1 cellular context compared by ENCODE assay signal in the genomic region with DNA sequence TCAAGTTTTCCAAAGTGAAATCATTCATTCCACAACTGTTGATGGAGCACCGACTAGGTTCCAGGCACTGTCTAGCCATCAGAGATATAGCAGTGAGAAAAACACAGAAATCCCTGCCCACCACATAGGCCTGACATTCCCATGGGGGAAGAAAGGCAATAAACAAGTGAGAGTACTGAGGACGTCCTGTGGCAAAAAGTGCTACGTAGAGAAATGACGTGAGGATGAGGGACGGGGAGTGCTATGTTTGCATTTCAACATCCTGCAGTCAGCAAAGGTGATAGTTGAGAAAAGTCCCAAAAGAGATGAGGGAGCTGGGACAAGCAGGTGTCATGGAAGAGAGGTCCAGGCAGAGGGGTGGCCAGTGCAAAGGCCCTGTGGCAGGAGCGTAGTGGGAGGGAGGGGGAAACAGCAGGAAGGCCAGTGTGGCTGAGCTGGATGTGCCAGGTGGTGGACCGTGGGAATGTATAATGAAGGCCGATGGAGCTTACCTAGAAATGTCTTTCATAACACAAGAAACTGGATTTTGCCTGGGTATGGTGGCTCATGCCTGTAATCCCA.
TF ChIP-seq lines count a peak whose summit lies in the region.

No MANE protein-coding gene starts in this region.

TF ChIP-seq in HepG2, 621 proteins besides CTCF, POLR2A, EP300 and RAD21:
- TF ChIP-seq RNF2 (conservative IDR thresholded peaks at IDR 0.05; ENCODE audit: low read depth) = no peak
- TF ChIP-seq, protein P1, sequence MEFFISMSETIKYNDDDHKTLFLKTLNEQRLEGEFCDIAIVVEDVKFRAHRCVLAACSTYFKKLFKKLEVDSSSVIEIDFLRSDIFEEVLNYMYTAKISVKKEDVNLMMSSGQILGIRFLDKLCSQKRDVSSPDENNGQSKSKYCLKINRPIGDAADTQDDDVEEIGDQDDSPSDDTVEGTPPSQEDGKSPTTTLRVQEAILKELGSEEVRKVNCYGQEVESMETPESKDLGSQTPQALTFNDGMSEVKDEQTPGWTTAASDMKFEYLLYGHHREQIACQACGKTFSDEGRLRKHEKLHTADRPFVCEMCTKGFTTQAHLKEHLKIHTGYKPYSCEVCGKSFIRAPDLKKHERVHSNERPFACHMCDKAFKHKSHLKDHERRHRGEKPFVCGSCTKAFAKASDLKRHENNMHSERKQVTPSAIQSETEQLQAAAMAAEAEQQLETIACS (CRISPR knock-in tag; IDR thresholded peaks at IDR 0.05) = no peak
- no peak for TF ChIP-seq ZFAT (CRISPR knock-in tag; conservative IDR thresholded peaks at IDR 0.05)
- TF ChIP-seq ZMYM3 (CRISPR knock-in tag; IDR thresholded peaks at IDR 0.05) = peak; percentile 22; the same call in 1 of the 2 replicates
- TF ChIP-seq FOXA1 (IDR thresholded peaks at IDR 0.05) = no peak
- peak; percentile 43; the same call in 1 of the 2 replicates for TF ChIP-seq FOXA1 (CRISPR knock-in tag; IDR thresholded peaks at IDR 0.05)
- TF ChIP-seq, protein P2, sequence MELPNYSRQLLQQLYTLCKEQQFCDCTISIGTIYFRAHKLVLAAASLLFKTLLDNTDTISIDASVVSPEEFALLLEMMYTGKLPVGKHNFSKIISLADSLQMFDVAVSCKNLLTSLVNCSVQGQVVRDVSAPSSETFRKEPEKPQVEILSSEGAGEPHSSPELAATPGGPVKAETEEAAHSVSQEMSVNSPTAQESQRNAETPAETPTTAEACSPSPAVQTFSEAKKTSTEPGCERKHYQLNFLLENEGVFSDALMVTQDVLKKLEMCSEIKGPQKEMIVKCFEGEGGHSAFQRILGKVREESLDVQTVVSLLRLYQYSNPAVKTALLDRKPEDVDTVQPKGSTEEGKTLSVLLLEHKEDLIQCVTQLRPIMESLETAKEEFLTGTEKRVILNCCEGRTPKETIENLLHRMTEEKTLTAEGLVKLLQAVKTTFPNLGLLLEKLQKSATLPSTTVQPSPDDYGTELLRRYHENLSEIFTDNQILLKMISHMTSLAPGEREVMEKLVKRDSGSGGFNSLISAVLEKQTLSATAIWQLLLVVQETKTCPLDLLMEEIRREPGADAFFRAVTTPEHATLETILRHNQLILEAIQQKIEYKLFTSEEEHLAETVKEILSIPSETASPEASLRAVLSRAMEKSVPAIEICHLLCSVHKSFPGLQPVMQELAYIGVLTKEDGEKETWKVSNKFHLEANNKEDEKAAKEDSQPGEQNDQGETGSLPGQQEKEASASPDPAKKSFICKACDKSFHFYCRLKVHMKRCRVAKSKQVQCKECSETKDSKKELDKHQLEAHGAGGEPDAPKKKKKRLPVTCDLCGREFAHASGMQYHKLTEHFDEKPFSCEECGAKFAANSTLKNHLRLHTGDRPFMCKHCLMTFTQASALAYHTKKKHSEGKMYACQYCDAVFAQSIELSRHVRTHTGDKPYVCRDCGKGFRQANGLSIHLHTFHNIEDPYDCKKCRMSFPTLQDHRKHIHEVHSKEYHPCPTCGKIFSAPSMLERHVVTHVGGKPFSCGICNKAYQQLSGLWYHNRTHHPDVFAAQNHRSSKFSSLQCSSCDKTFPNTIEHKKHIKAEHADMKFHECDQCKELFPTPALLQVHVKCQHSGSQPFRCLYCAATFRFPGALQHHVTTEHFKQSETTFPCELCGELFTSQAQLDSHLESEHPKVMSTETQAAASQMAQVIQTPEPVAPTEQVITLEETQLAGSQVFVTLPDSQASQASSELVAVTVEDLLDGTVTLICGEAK (IDR thresholded peaks at IDR 0.05) = no peak
- TF ChIP-seq, protein P2 (CRISPR knock-in tag; IDR thresholded peaks at IDR 0.05) = no peak
- TF ChIP-seq CREB1 (IDR thresholded peaks at IDR 0.05) = peak; percentile 37; the same call in 1 of the 2 replicates
- no peak for TF ChIP-seq CREB1 (CRISPR knock-in tag; IDR thresholded peaks at IDR 0.05)
